In the genomic region with DNA sequence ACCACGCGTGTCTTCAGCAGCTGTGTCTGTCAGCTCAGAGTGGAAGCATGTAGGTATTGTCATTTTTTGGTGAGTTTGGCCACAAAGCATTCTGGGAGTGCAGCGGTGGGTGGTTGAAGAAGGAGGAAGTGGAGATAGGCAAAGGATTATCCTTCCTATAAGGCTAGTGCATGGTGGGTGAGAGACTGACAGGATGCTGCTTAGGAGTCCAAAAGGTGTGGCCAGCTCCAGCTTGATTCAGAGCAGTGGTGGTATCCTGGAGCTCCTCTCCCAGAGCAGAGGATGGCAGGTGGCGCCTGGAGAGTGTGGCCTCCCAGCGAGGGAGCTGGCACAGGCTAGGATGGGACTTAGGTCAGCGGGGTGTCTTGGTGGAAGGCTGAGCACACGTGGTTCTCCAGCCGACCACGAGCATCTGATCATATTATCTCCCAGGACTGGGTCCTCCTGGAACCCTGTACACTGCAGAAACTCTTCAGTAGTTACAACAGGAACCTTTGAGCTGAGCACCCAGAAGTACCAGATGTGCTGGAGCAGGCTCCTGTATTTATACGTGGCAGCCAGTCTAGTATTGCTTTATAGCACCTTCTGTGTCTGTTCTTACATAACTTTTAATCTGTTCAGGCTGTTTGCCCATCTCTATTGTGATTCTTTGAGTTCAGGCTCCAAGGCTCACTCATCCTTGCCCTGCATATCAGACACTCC, we compare ENCODE assay signal across 8 cellular contexts. TPM values are rescaled to one million over a fixed set of nuclear protein-coding genes. Genes with fewer than 3 reads are reported as not detected.
DNase-seq lines count a peak whose midpoint lies in the region; ATAC-seq and TF ChIP-seq lines count a peak whose summit lies in the region.

No MANE protein-coding gene starts in this region.

- H3K27me3 ChIP-seq in dorsolateral prefrontal cortex = no peaks in the 10 kb centered on the region

- H3K27ac ChIP-seq in dorsolateral prefrontal cortex = peak overlapping the region in 50 of 59 donors; percentile 2 to 70 (median 36)

- no peaks in the 10 kb centered on the region for H3K27me3 Mint-ChIP-seq in osteocyte (ENCODE audit: unreplicated experiment)

- H3K27ac Mint-ChIP-seq in osteocyte (ENCODE audit: unreplicated experiment) = peak overlapping the region; percentile 91

- TF ChIP-seq CTCF in dorsolateral prefrontal cortex (IDR thresholded peaks at IDR 0.05 in 54 of 56, conservative IDR thresholded peaks at IDR 0.05 in 2 of 56; ENCODE audit: low read depth in 1 of 56, partially characterized antibody in 56 of 56) (no peak), osteocyte (IDR thresholded peaks at IDR 0.05) (no peak)

- H3K36me3 Mint-ChIP-seq in osteocyte (ENCODE audit: unreplicated experiment) = peaks cover 5% of the 10 kb centered on the region

- DNase-seq in CMK (ENCODE audit: low read depth) (peak; percentile 58), RPMI7951 (ENCODE audit: low read depth) (peak; percentile 39), dorsolateral prefrontal cortex (peak in 1 of 10 donors; percentile 41), osteocyte (ENCODE audit: extremely low spot score, unreplicated experiment) (no peak), NCI-H1048 (lab: John Stamatoyannopoulos, UW) (no peak)
- no peak for DNase-seq in activated CD4-positive, CD25-positive, alpha-beta regulatory T cell treated with anti-CD3 and anti-CD28 coated beads, Interleukin-2, amount 50 U/mL, for 72 hours

- no peak overlapping the region for H3K4me3 Mint-ChIP-seq in osteocyte (ENCODE audit: unreplicated experiment)

- peaks cover 74% of the 10 kb centered on the region for H3K4me1 Mint-ChIP-seq in osteocyte (ENCODE audit: unreplicated experiment)

- no peaks in the 10 kb centered on the region for H3K9me3 Mint-ChIP-seq in osteocyte (ENCODE audit: unreplicated experiment)

- H3K4me3 ChIP-seq in dorsolateral prefrontal cortex = no peak overlapping the region

- intact Hi-C loops in dorsolateral prefrontal cortex (cut with DNase I) = loop anchor here in 1 of 2 donors (5.0 kb wide), 1 partner anchor 35 kb away; no protein-coding TSS in a partner anchor

- ATAC-seq in GM21723 (IDR thresholded peaks at IDR 0.05; ENCODE audit: unreplicated experiment) (peak; percentile 44), HG03521 (IDR thresholded peaks at IDR 0.05; ENCODE audit: unreplicated experiment) (no peak)

RNA-seq across cellular contexts. Expression of gene MAML1, which starts 29.6 kb away (rescaled TPM):
- total RNA-seq in RPMI7951 (2014; rRNA removed; shearing (Covaris generic)) = 5.0 and 5.2 TPM in 2 replicates
- total RNA-seq in dorsolateral prefrontal cortex (10 to 100 TPM; 17.4 to 42.6 (median 27.4) TPM), osteocyte (33.1 and 34.1 TPM in 2 replicates)

RNA-seq across cellular contexts. Expression of gene LTC4S, which starts 31.6 kb away (rescaled TPM):
- total RNA-seq in RPMI7951 (2014; rRNA removed; shearing (Covaris generic)) = not detected in 2 replicates
- total RNA-seq in dorsolateral prefrontal cortex = 10 to 100 TPM in 42 of 120 experiments, 1 to 10 TPM in 78; 3.6 to 17.8 (median 8.8) TPM
- total RNA-seq in osteocyte = 1.1 and 2.4 TPM in 2 replicates

RNA-seq across cellular contexts. Expression of gene MGAT4B, which starts 44.4 kb away (rescaled TPM):
- 97.7 and 99.4 TPM in 2 replicates for total RNA-seq in RPMI7951 (2014; rRNA removed; shearing (Covaris generic))
- total RNA-seq in dorsolateral prefrontal cortex (100 to 1,000 TPM in 3 of 120 experiments, 10 to 100 TPM in 117; 46.9 to 108 (median 65.7) TPM), osteocyte (185 and 198 TPM in 2 replicates)

RNA-seq across cellular contexts. Expression of gene SQSTM1, which starts 58.5 kb away (rescaled TPM):
- total RNA-seq in RPMI7951 (2014; rRNA removed; shearing (Covaris generic)) = 131 and 132 TPM in 2 replicates
- total RNA-seq in dorsolateral prefrontal cortex (100 to 1,000 TPM; 241 to 437 (median 288) TPM), osteocyte (447 and 458 TPM in 2 replicates)

Comparison
In these comparisons a context has a peak if more than half of its experiments do, and no peak if none do; other contexts are left out.
1. DNase-seq: peak in CMK (single experiment) and RPMI7951 (single experiment); none in osteocyte (single experiment), NCI-H1048 (single experiment) and activated CD4-positive, CD25-positive, alpha-beta regulatory T cell treated with anti-CD3 and anti-CD28 coated beads, Interleukin-2, amount 50 U/mL, for 72 hours (single experiment).